Comparison of ENCODE assay signal across 9 cellular contexts in the genomic region with DNA sequence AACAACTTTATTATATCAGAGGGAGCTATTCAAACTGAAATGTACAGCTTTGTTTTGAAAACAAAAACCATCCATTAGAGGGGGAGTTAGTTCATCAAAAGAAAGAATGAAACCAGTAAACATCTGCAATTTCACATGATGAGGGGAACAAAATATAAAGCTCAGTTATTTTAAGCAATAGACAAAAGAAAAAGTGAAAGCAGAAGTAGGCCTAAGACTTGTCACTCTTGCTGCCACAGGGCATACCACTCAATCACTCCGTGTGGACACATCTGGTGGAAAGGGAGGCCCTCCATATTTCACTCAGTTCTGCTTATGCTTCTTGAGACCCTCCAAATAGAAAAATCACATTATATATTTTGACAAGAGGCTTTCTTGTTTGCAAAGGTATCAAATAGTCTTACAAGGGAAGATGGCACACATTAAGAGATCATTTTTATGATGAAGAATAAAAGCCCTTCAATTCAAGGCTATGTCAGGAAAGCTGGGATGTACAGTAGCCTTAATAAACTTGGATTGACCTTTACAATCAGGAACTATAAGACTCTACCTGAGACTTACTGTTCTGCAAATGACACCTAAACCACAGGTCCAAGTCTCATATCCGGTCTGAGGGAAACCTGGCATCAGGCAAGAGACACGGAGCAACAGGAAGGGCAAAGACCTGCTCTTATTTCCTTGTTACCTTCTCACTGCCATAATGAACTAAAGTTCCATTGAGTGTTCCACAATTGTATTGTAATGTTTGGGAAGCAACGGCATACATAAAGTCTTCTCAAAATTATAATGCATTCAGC.
DNase-seq lines count a peak whose midpoint lies in the region; ATAC-seq and TF ChIP-seq lines count a peak whose summit lies in the region.
"Had no signal": no experiment of that assay in that cellular context is flagged by ENCODE, and none has a peak within 500 bp of the region (broad histone marks: within the 10 kb centered on the region; RNA-seq: fewer than 3 reads in every experiment).

No MANE protein-coding gene starts in this region.

- H3K27ac Mint-ChIP-seq in IgD-negative memory B cell (peak overlapping the region; percentile 66 to 88 (median 84)), naive B cell (peak overlapping the region; percentile 27 to 94 (median 90))

- TF ChIP-seq CTCF in foreskin fibroblast (IDR thresholded peaks at IDR 0.05; ENCODE audit: low read depth, low read length) (no peak), foreskin keratinocyte (conservative IDR thresholded peaks at IDR 0.05) (no peak)

- H3K4me1 ChIP-seq in foreskin keratinocyte = peaks cover 5% of the 10 kb centered on the region

- H3K27ac ChIP-seq in foreskin keratinocyte = no peak overlapping the region

- peak; percentile 19 for DNase-seq in naive B cell
- no peak for DNase-seq in superior temporal gyrus (ENCODE audit: extremely low spot score)
- DNase-seq in DMS79 treated with DMSO at 0.1 percent for 48 hours (lab: John Stamatoyannopoulos, UW) = no peak
- DNase-seq in foreskin fibroblast = no peak
- DNase-seq in foreskin keratinocyte = no peak
- DNase-seq: activated effector memory CD4-positive, alpha-beta T cell treated with Interleukin-2 at 50 U/mL for 16 hours had no signal

- no peaks in the 10 kb centered on the region for H3K27me3 ChIP-seq in foreskin keratinocyte

- H3K4me1 Mint-ChIP-seq in IgD-negative memory B cell = peaks cover 16 to 27% (median 24%) of the 10 kb centered on the region in 3 donors
- H3K4me1 Mint-ChIP-seq in naive B cell = peaks cover 20 to 28% (median 26%) of the 10 kb centered on the region in 3 donors

- H3K4me3 Mint-ChIP-seq in IgD-negative memory B cell = peak overlapping the region in 2 of 4 donors; percentile 65 to 75
- H3K4me3 Mint-ChIP-seq in naive B cell = peak overlapping the region in 7 of 8 donors; percentile 39 to 80 (median 67)

- H3K27me3 Mint-ChIP-seq in IgD-negative memory B cell = peaks cover under 1% of the 10 kb centered on the region
- H3K27me3 Mint-ChIP-seq in naive B cell = no peaks in the 10 kb centered on the region

- H3K4me3 ChIP-seq in foreskin fibroblast (ENCODE audit: low read depth in 1 of 2, low read length in 2 of 2) = no peak overlapping the region

- ATAC-seq in GM18873 (IDR thresholded peaks at IDR 0.05; ENCODE audit: low FRiP score, unreplicated experiment) (peak; percentile 89), GM21825 (IDR thresholded peaks at IDR 0.05; ENCODE audit: unreplicated experiment) (peak; percentile 97), naive B cell (ENCODE audit: low read depth in 2 of 2) (peak; percentile 94 to 95), foreskin keratinocyte (no peak)

- H3K9me3 Mint-ChIP-seq in IgD-negative memory B cell (peaks cover 0 to under 1% (median 0%) of the 10 kb centered on the region in 3 donors), naive B cell (no peaks in the 10 kb centered on the region)

- H3K36me3 Mint-ChIP-seq in IgD-negative memory B cell (no peaks in the 10 kb centered on the region), naive B cell (no peaks in the 10 kb centered on the region)
